ENCODE assay signal across 9 cellular contexts in genomic region chr4:139606600-139607301, GRCh38. TPM values are rescaled to one million over a fixed set of nuclear protein-coding genes. Genes with fewer than 3 reads are reported as not detected.
DNase-seq lines count a peak whose midpoint lies in the region; ATAC-seq and TF ChIP-seq lines count a peak whose summit lies in the region.
"Had no signal": no experiment of that assay in that cellular context is flagged by ENCODE, and none has a peak within 500 bp of the region (broad histone marks: within the 10 kb centered on the region; RNA-seq: fewer than 3 reads in every experiment).

No MANE protein-coding gene starts in this region.

- DNase-seq in AML-193 (lab: John Stamatoyannopoulos, UW) (peak; percentile 61 to 69), KBM-7 (peak; percentile 73), astrocyte of the spinal cord (ENCODE audit: low read depth, low spot score) (peak; percentile 60), right lobe of liver (no peak), SHP77 treated with DMSO at 0.1 percent for 48 hours (lab: John Stamatoyannopoulos, UW) (no peak), SIG-M5 (lab: John Stamatoyannopoulos, UW) (no peak), NCI-H748 treated with DMSO at 0.1 percent for 48 hours (lab: John Stamatoyannopoulos, UW) (no peak)

- H3K9me3 ChIP-seq in right lobe of liver, result no peaks in the 10 kb centered on the region

- no peaks in the 10 kb centered on the region for H3K36me3 ChIP-seq in right lobe of liver

- no peak overlapping the region for H3K27ac ChIP-seq in right lobe of liver
- H3K27ac ChIP-seq: VCaP had no signal

- no peak for TF ChIP-seq POLR2A in right lobe of liver (IDR thresholded peaks at IDR 0.05)

- in situ Hi-C loops in KBM-7 (cut with MboI; ENCODE audit: low pct_unique_long_range_greater_than_20kb, low sequenced_read_pairs) (no loop called here), astrocyte of the spinal cord (cut with HindIII; ENCODE audit: low sequenced_read_pairs) (no loop called here)

- intact Hi-C loops in right lobe of liver (cut with DNase I), result no loop called here

- TF ChIP-seq CTCF in astrocyte of the spinal cord (IDR thresholded peaks at IDR 0.05; ENCODE audit: low read depth, low read length) (no peak), right lobe of liver (IDR thresholded peaks at IDR 0.05) (no peak)

- no peak overlapping the region for H3K4me3 ChIP-seq in astrocyte of the spinal cord (ENCODE audit: low read depth, low read length)
- H3K4me3 ChIP-seq in right lobe of liver, result no peak overlapping the region

- WGBS in right lobe of liver (ENCODE audit: insufficient coverage, low coverage, low lambda C conversion rate, missing lambda C conversion rate), result 53% methylated on average over 16 of the region's 16 CpGs

- H3K27me3 ChIP-seq in right lobe of liver, result no peaks in the 10 kb centered on the region

- peak; percentile 52 to 78 (median 58) for ATAC-seq in right lobe of liver
- ATAC-seq in GM21367 (IDR thresholded peaks at IDR 0.05; ENCODE audit: unreplicated experiment), result no peak

- peaks cover 0 to 9% (median 0%) of the 10 kb centered on the region in 4 donors for H3K4me1 ChIP-seq in right lobe of liver

RNA-seq across cellular contexts. Expression of gene SETD7, which starts 50.7 kb away (rescaled TPM):
- 10 to 100 TPM; 31.6 to 53.7 (median 45.4) TPM for total RNA-seq in right lobe of liver

RNA-seq across cellular contexts. Expression of gene MGST2, which starts 58.9 kb away (rescaled TPM):
- 100 to 1,000 TPM; 105 to 125 (median 114) TPM for total RNA-seq in right lobe of liver

Comparison
In these comparisons a context has a peak if more than half of its experiments do, and no peak if none do; other contexts are left out.
1. DNase-seq: peak in AML-193 (2 of 2), KBM-7 (single experiment) and astrocyte of the spinal cord (single experiment); none in right lobe of liver (0 of 3), SHP77 treated with DMSO at 0.1 percent for 48 hours (single experiment), SIG-M5 (single experiment) and NCI-H748 treated with DMSO at 0.1 percent for 48 hours (single experiment).